In genomic region chr19:42368360-42368759, GRCh38 we compare ENCODE assay signal across 9 cellular contexts. TPM values are rescaled to one million over a fixed set of nuclear protein-coding genes. Genes with fewer than 3 reads are reported as not detected.
"Had no signal": no experiment of that assay in that cellular context is flagged by ENCODE, and none has a peak within 500 bp of the region (broad histone marks: within the 10 kb centered on the region; RNA-seq: fewer than 3 reads in every experiment).

No MANE protein-coding gene starts in this region.

- H3K27ac ChIP-seq: GM23248 had no signal

- FAIRE-seq: H54, HTR-8/SVneo had no signal

- H3K4me3 ChIP-seq: GM23248 had no signal

- DNase-seq: GM23248, GOT3, H9, HCEC 1CT, HFFc6, KG1 had no signal

- H2AFZ ChIP-seq: GM23248 had no signal

- H3K9ac ChIP-seq: GM23248 had no signal

RNA-seq across cellular contexts. Expression of gene CNFN, which starts 21.7 kb away (rescaled TPM):
- total RNA-seq: GM23248 had no signal

RNA-seq across cellular contexts. Expression of gene TMEM145, which starts 55.3 kb away (rescaled TPM):
- total RNA-seq: GM23248 had no signal
- polyA plus RNA-seq: GM23248, IgD-negative memory B cell had no signal
